Comparison of ENCODE assay signal across 18 cellular contexts in the genomic region with DNA sequence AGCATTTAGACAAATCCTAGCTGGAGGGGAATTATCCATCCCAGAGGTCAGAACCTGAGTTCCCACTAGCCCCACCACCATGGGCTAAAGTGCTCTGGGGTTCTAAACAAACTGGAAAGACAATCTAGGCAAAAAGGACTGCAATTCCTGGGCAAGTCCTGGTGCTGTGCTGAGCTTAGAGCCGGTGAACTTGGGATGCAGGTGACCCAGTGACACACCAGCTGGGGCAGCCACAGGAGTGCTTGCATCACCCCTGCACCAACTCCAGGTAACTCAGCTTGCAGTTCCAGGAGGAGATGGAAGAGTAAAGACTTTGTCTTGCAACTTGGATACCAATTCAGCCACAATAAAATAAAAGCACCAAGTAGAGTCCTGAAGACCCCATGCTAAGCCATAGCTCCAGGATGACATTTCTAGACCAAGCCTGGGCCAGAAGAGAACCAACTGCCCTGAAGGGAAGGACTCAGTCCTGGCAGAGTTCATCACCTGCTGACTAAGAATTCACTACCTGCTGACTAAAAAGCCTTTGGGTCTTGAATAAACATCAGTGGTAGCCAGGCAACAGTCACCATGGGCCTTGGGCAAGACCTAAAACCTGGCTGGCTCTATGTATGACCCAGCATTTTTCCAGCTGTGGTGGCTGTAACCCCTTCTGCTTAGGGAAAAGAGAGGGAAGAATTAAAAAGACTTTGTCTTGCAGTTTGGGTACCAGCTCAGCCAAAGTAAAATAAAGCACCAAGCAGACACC.
DNase-seq lines count a peak whose midpoint lies in the region; ATAC-seq and TF ChIP-seq lines count a peak whose summit lies in the region.
"Had no signal": no experiment of that assay in that cellular context is flagged by ENCODE, and none has a peak within 500 bp of the region (broad histone marks: within the 10 kb centered on the region; RNA-seq: fewer than 3 reads in every experiment).

No MANE protein-coding gene starts in this region.

- H3K4me3 ChIP-seq in body of pancreas = no peak overlapping the region

- 86 to 89% methylated on average over 1 of the region's 1 CpG for WGBS in body of pancreas, 2 donors

- H3K36me3 ChIP-seq in body of pancreas (replicated peaks in 1 of 2; ENCODE audit: insufficient read depth in 1 of 2, low read depth in 2 of 2) = no peaks in the 10 kb centered on the region

- DNase-seq in NCI-H1417 (lab: John Stamatoyannopoulos, UW) (peak in 2 of 3 experiments; percentile 16 to 68), NCI-H1417 treated with DMSO at 0.1 percent for 48 hours (lab: John Stamatoyannopoulos, UW) (no peak), NCI-H146 (lab: John Stamatoyannopoulos, UW) (peak; percentile 68), body of pancreas (peak in 3 of 4 donors; percentile 23 to 72 (median 39)), kidney tubule cell (ENCODE audit: low spot score) (peak; percentile 84), dermis blood vessel endothelial cell (no peak), occipital lobe (lab: John Stamatoyannopoulos, UW) (no peak), GM13976 (ENCODE audit: low spot score) (no peak)
- DNase-seq: activated B cell treated with CpG ODN at 0.5 μM for 24 hours; activated CD8-positive, alpha-beta memory T cell treated with anti-CD3 and anti-CD28 coated beads for 24 hours; hypothalamus; NCI-H1105 treated with DMSO at 0.1 percent for 48 hours; NCI-H510A treated with DMSO at 0.1 percent for 48 hours; posterior cingulate gyrus; RPMI8226; stimulated activated naive CD4-positive, alpha-beta T cell; T-cell had no signal

- peak; percentile 35 for ATAC-seq in body of pancreas
- ATAC-seq: T-cell had no signal

- no peaks in the 10 kb centered on the region for H3K27me3 ChIP-seq in body of pancreas

- intact Hi-C loops in body of pancreas (cut with DNase I) = no loop called here

- H3K4me1 ChIP-seq in body of pancreas = no peaks in the 10 kb centered on the region

- H3K9me3 ChIP-seq in body of pancreas = no peaks in the 10 kb centered on the region

- no peak overlapping the region for H3K27ac ChIP-seq in body of pancreas
- H3K27ac ChIP-seq: C4-2B had no signal

- TF ChIP-seq CTCF in body of pancreas (IDR thresholded peaks at IDR 0.05) (no peak), GM13976 (IDR thresholded peaks at IDR 0.05; ENCODE audit: borderline replicate concordance, control extremely low read depth, extremely low read depth, insufficient read depth, missing control alignments) (no peak)

- in situ Hi-C loops in GM13976 (cut with MboI; ENCODE audit: low sequenced_read_pairs, unreplicated experiment) = no loop called here

- no peak for TF ChIP-seq POLR2A in body of pancreas (IDR thresholded peaks at IDR 0.05)

Comparison
In these comparisons a context has a peak if more than half of its experiments do, and no peak if none do; other contexts are left out.
1. DNase-seq: peak in NCI-H1417 (2 of 3), NCI-H146 (single experiment), body of pancreas (3 of 4) and kidney tubule cell (single experiment); none in NCI-H1417 treated with DMSO at 0.1 percent for 48 hours (single experiment), dermis blood vessel endothelial cell (single experiment), occipital lobe (single experiment) and GM13976 (single experiment).